Comparison of ENCODE assay signal across 26 cellular contexts in genomic region chr3:86929046-86929445, GRCh38.
DNase-seq lines count a peak whose midpoint lies in the region; ATAC-seq and TF ChIP-seq lines count a peak whose summit lies in the region.
"Had no signal": no experiment of that assay in that cellular context is flagged by ENCODE, and none has a peak within 500 bp of the region (broad histone marks: within the 10 kb centered on the region; RNA-seq: fewer than 3 reads in every experiment).

No MANE protein-coding gene starts in this region.

- H3K4me3 ChIP-seq in brain microvascular endothelial cell (ENCODE audit: low read depth, low read length) (no peak overlapping the region), Caco-2 (ENCODE audit: low read depth, low read length) (no peak overlapping the region)
- H3K4me3 ChIP-seq: adrenal gland, dorsolateral prefrontal cortex, thyroid gland had no signal

- no peaks in the 10 kb centered on the region for H3K9me3 ChIP-seq in Caco-2
- H3K9me3 ChIP-seq: adrenal gland, thyroid gland had no signal

- POLR2A ChIA-PET in Caco-2 (lab: Charles Lee): no interaction called here

- in situ Hi-C loops in brain microvascular endothelial cell (cut with HindIII; ENCODE audit: low pct_ligation_motif_present, low sequenced_read_pairs): no loop called here

- TF ChIP-seq CTCF in brain microvascular endothelial cell (IDR thresholded peaks at IDR 0.05; ENCODE audit: low read depth, low read length, missing control alignments) (no peak), Caco-2 (IDR thresholded peaks at IDR 0.05; ENCODE audit: insufficient read depth in 1 of 2, low read depth in 1 of 2, low read length in 1 of 2, severe bottlenecking in 1 of 2, unreplicated experiment in 1 of 2) (no peak)

- H3K27me3 ChIP-seq in brain microvascular endothelial cell (replicated peaks) (no peaks in the 10 kb centered on the region), Caco-2 (replicated peaks; ENCODE audit: control insufficient read depth, insufficient read depth, low read length) (no peaks in the 10 kb centered on the region)
- H3K27me3 ChIP-seq: adrenal gland, thyroid gland had no signal

- no peaks in the 10 kb centered on the region for H3K4me1 Mint-ChIP-seq in activated T-cell treated with anti-CD3 and anti-CD28 coated beads, Interleukin-2, amount 50 U/mL, for 24 hours (ENCODE audit: low read depth)
- no peaks in the 10 kb centered on the region for H3K4me1 Mint-ChIP-seq in Caco-2 (ENCODE audit: low read depth, unreplicated experiment)
- H3K4me1 Mint-ChIP-seq: CD4-positive, CD25-positive, alpha-beta regulatory T cell had no signal

- H3K9me3 Mint-ChIP-seq in activated T-cell treated with anti-CD3 and anti-CD28 coated beads, Interleukin-2, amount 50 U/mL, for 24 hours: peaks cover 5% of the 10 kb centered on the region
- no peaks in the 10 kb centered on the region for H3K9me3 Mint-ChIP-seq in Caco-2 (ENCODE audit: unreplicated experiment)
- H3K9me3 Mint-ChIP-seq: H9, nephron had no signal

- H3K4me3 Mint-ChIP-seq in activated T-cell treated with anti-CD3 and anti-CD28 coated beads, Interleukin-2, amount 50 U/mL, for 24 hours: no peak overlapping the region
- no peak overlapping the region for H3K4me3 Mint-ChIP-seq in Caco-2 (ENCODE audit: unreplicated experiment)
- H3K4me3 Mint-ChIP-seq: activated CD4-positive, alpha-beta memory T cell treated with anti-CD3 and anti-CD28 coated beads for 36 hours; CD4-positive, CD25-positive, alpha-beta regulatory T cell; H9; nephron had no signal

- no peaks in the 10 kb centered on the region for H3K4me1 ChIP-seq in Caco-2
- H3K4me1 ChIP-seq: adrenal gland, thyroid gland had no signal

- no peak overlapping the region for H3K27ac Mint-ChIP-seq in activated T-cell treated with anti-CD3 and anti-CD28 coated beads, Interleukin-2, amount 50 U/mL, for 24 hours
- H3K27ac Mint-ChIP-seq in Caco-2 (ENCODE audit: unreplicated experiment): no peak overlapping the region
- H3K27ac Mint-ChIP-seq: activated CD4-positive, alpha-beta memory T cell treated with anti-CD3 and anti-CD28 coated beads for 36 hours; CD4-positive, CD25-positive, alpha-beta regulatory T cell; H9; nephron had no signal

- H3K36me3 ChIP-seq in brain microvascular endothelial cell (replicated peaks): no peaks in the 10 kb centered on the region
- no peaks in the 10 kb centered on the region for H3K36me3 ChIP-seq in Caco-2 (ENCODE audit: control insufficient read depth, insufficient read depth, low read length)
- H3K36me3 ChIP-seq: adrenal gland, thyroid gland, WERI-Rb-1 had no signal

- H3K27ac ChIP-seq in brain microvascular endothelial cell: no peak overlapping the region
- H3K27ac ChIP-seq: adrenal gland, dorsolateral prefrontal cortex, thyroid gland, WERI-Rb-1 had no signal

- no peaks in the 10 kb centered on the region for H3K27me3 Mint-ChIP-seq in activated T-cell treated with anti-CD3 and anti-CD28 coated beads, Interleukin-2, amount 50 U/mL, for 24 hours
- H3K27me3 Mint-ChIP-seq in Caco-2 (ENCODE audit: insufficient read depth, unreplicated experiment): no peaks in the 10 kb centered on the region
- H3K27me3 Mint-ChIP-seq: activated CD4-positive, alpha-beta memory T cell treated with anti-CD3 and anti-CD28 coated beads for 36 hours; CD4-positive, CD25-positive, alpha-beta regulatory T cell had no signal

- BruUV-seq in Caco-2 (replicated peaks; lab: Mats Ljungman, UMichigan): no TSS peak

- DNase-seq in Daoy (ENCODE audit: low read depth) (peak; percentile 48), M059J (ENCODE audit: low read depth) (peak; percentile 4), brain microvascular endothelial cell (peak; percentile 79), kidney tubule cell (ENCODE audit: low spot score) (peak; percentile 4), midbrain (lab: John Stamatoyannopoulos, UW) (no peak), Caco-2 (no peak)
- DNase-seq in activated T-cell treated with anti-CD3 and anti-CD28 coated beads, Interleukin-2, amount 50 U/mL, for 24 hours: no peak
- DNase-seq: activated CD4-positive, alpha-beta memory T cell treated with anti-CD3 and anti-CD28 coated beads for 36 hours; activated gamma-delta T cell; adrenal gland; CD4-positive, CD25-positive, alpha-beta regulatory T cell; H9; left cardiac atrium; MM.1S; NCI-H187; NCI-H226; NCI-H82; OCI-M1; SIG-M5; stimulated activated CD4-positive, alpha-beta T cell treated with anti-CD3 and anti-CD28 coated beads, Interleukin-1b, Interleukin-23, amount 100 ng/mL, for 48 hours; stimulated activated naive CD4-positive, alpha-beta T cell; thyroid gland; WERI-Rb-1 had no signal

- intact Hi-C loops in Caco-2 (cut with micrococcal nuclease; ENCODE audit: unreplicated experiment): no loop called here

- H3K36me3 Mint-ChIP-seq in activated T-cell treated with anti-CD3 and anti-CD28 coated beads, Interleukin-2, amount 50 U/mL, for 24 hours (ENCODE audit: low read depth): no peaks in the 10 kb centered on the region
- no peaks in the 10 kb centered on the region for H3K36me3 Mint-ChIP-seq in Caco-2 (ENCODE audit: insufficient read depth, unreplicated experiment)
- H3K36me3 Mint-ChIP-seq: activated CD4-positive, alpha-beta memory T cell treated with anti-CD3 and anti-CD28 coated beads for 36 hours; CD4-positive, CD25-positive, alpha-beta regulatory T cell had no signal

- no peak for ATAC-seq in GM18517 (IDR thresholded peaks at IDR 0.05; ENCODE audit: unreplicated experiment)
- ATAC-seq: left cardiac atrium had no signal

- CTCF ChIA-PET in Caco-2 (lab: Charles Lee): no interaction called here

Comparison
In these comparisons a context has a peak if more than half of its experiments do, and no peak if none do; other contexts are left out.
1. DNase-seq: peak in Daoy (single experiment), M059J (single experiment), brain microvascular endothelial cell (single experiment) and kidney tubule cell (single experiment); none in midbrain (single experiment), activated T-cell treated with anti-CD3 and anti-CD28 coated beads, Interleukin-2, amount 50 U/mL, for 24 hours (single experiment) and Caco-2 (0 of 2).